28 cellular contexts compared by ENCODE assay signal in genomic region chr7:153327683-153328082, GRCh38.
"Had no signal": no experiment of that assay in that cellular context is flagged by ENCODE, and none has a peak within 500 bp of the region (broad histone marks: within the 10 kb centered on the region; RNA-seq: fewer than 3 reads in every experiment).

No MANE protein-coding gene starts in this region.

- H3K4me1 ChIP-seq: colonic mucosa, esophagus muscularis mucosa, esophagus squamous epithelium, foreskin keratinocyte, gastrocnemius medialis, gastroesophageal sphincter, heart left ventricle, heart right ventricle had no signal

- H3K27ac ChIP-seq: colonic mucosa, coronary artery, dorsolateral prefrontal cortex, epithelial cell of prostate, esophagus muscularis mucosa, esophagus squamous epithelium, foreskin keratinocyte, gastrocnemius medialis, gastroesophageal sphincter, heart left ventricle, heart right ventricle had no signal

- FAIRE-seq: colon, endometrium, endothelial cell of umbilical vein, frontal cortex had no signal

- H3K36me3 ChIP-seq: colonic mucosa, esophagus muscularis mucosa, esophagus squamous epithelium, gastrocnemius medialis, gastroesophageal sphincter, heart left ventricle, heart right ventricle had no signal

- H3K27me3 ChIP-seq: colonic mucosa, esophagus muscularis mucosa, esophagus squamous epithelium, foreskin keratinocyte, gastrocnemius medialis, heart left ventricle, heart right ventricle had no signal

- H3K4me3 ChIP-seq: colonic mucosa, coronary artery, dorsolateral prefrontal cortex, esophagus muscularis mucosa, esophagus squamous epithelium, gastrocnemius medialis, gastroesophageal sphincter, heart left ventricle, heart right ventricle had no signal

- DNase-seq: colonic mucosa; cortex of kidney; dermis blood vessel endothelial cell; dorsolateral prefrontal cortex; effector CD4-positive, alpha-beta T cell; effector CD8-positive, alpha-beta T cell; effector memory CD4-positive, alpha-beta T cell; effector memory CD8-positive, alpha-beta T cell; endodermal cell; erythroblast; esophagus squamous epithelium; foreskin fibroblast; foreskin keratinocyte; foreskin melanocyte; gastrocnemius medialis; glutamatergic neuron; head of caudate nucleus; heart left ventricle; heart right ventricle had no signal

- H3K9me3 ChIP-seq: colonic mucosa, esophagus muscularis mucosa, esophagus squamous epithelium, gastrocnemius medialis, heart left ventricle had no signal

- ATAC-seq: effector memory CD8-positive, alpha-beta T cell; esophagus mucosa; foreskin keratinocyte; gastrocnemius medialis; gastroesophageal sphincter; heart left ventricle; heart right ventricle had no signal
